In genomic region chr6:108684809-108685329, GRCh38 we compare ENCODE assay signal across 11 cellular contexts.
A peak's percentile ranks its signal among the peaks of the same experiment; 100 is the strongest.
DNase-seq lines count a peak whose midpoint lies in the region; ATAC-seq and TF ChIP-seq lines count a peak whose summit lies in the region.
"Had no signal": no experiment of that assay in that cellular context is flagged by ENCODE, and none has a peak within 500 bp of the region (broad histone marks: within the 10 kb centered on the region; RNA-seq: fewer than 3 reads in every experiment).

No MANE protein-coding gene starts in this region.

- no peak overlapping the region for H2AFZ ChIP-seq in smooth muscle cell (ENCODE audit: low read depth)

- peak; percentile 31 to 62 for DNase-seq in HAP-1 (ENCODE audit: low spot score in 2 of 2)
- peak; percentile 15 for DNase-seq in NOMO-1 treated with dmso at 0.1 percent for 144 hours (lab: John Stamatoyannopoulos, UW; ENCODE audit: unreplicated experiment)
- DNase-seq in fibroblast of the aortic adventitia (ENCODE audit: low read depth): peak; percentile 49
- no peak for DNase-seq in smooth muscle cell (lab: John Stamatoyannopoulos, UW; ENCODE audit: unreplicated experiment)
- DNase-seq in NCI-H82 (lab: John Stamatoyannopoulos, UW): no peak
- DNase-seq in NCI-H2081 (lab: John Stamatoyannopoulos, UW): no peak
- DNase-seq: activated CD4-positive, alpha-beta T cell treated with anti-CD3 and anti-CD28 coated beads, Interleukin-2, amount 10 ng/mL, durations not matched to agents 24 days and 14 days; naive thymus-derived CD4-positive, alpha-beta T cell; NCI-H1105 had no signal

- H3F3A ChIP-seq in smooth muscle cell (ENCODE audit: low read depth): peaks cover 8% of the 10 kb centered on the region

- H3K9me3 ChIP-seq in HAP-1: no peaks in the 10 kb centered on the region
- H3K9me3 ChIP-seq in smooth muscle cell (replicated peaks; ENCODE audit: low read depth): no peaks in the 10 kb centered on the region
- H3K9me3 ChIP-seq: ascending aorta had no signal

- peak overlapping the region; percentile 2 for H3K4me2 ChIP-seq in smooth muscle cell

- no peak overlapping the region for H3K9ac ChIP-seq in smooth muscle cell (ENCODE audit: low read depth)

- in situ Hi-C loops in HAP-1 (cut with MboI; ENCODE audit: low sequenced_read_pairs): no loop called here

- peaks cover 8% of the 10 kb centered on the region for H4K20me1 ChIP-seq in smooth muscle cell (ENCODE audit: low read depth)

- H3K4me1 ChIP-seq in HAP-1 (peaks cover 9% of the 10 kb centered on the region), smooth muscle cell (ENCODE audit: low read depth) (peaks cover 3% of the 10 kb centered on the region)

- no peak overlapping the region for H3K4me3 ChIP-seq in HAP-1
- H3K4me3 ChIP-seq in fibroblast of the aortic adventitia (ENCODE audit: low read depth, low read length): no peak overlapping the region
- no peak overlapping the region for H3K4me3 ChIP-seq in smooth muscle cell
- H3K4me3 ChIP-seq: ascending aorta had no signal

- peaks cover 4% of the 10 kb centered on the region for H3K79me2 ChIP-seq in smooth muscle cell (ENCODE audit: low read depth)

- H3K27ac ChIP-seq in smooth muscle cell (ENCODE audit: low read depth): peak overlapping the region; percentile 51

- H3K27me3 ChIP-seq in HAP-1 (ENCODE audit: low read depth) (no peaks in the 10 kb centered on the region), smooth muscle cell (ENCODE audit: low read depth) (no peaks in the 10 kb centered on the region)
- H3K27me3 ChIP-seq: ascending aorta had no signal

- TF ChIP-seq CTCF in fibroblast of the aortic adventitia (IDR thresholded peaks at IDR 0.05; ENCODE audit: insufficient read depth, low read length) (no peak), smooth muscle cell (IDR thresholded peaks at IDR 0.05; ENCODE audit: borderline replicate concordance, insufficient read depth, poor library complexity, severe bottlenecking) (no peak)

- 31% methylated on average over 8 of the region's 8 CpGs for WGBS in smooth muscle cell (ENCODE audit: low lambda C conversion rate)

- ATAC-seq in HG02970 (IDR thresholded peaks at IDR 0.05; ENCODE audit: low FRiP score, unreplicated experiment): no peak
- ATAC-seq: naive thymus-derived CD4-positive, alpha-beta T cell had no signal

- H3K36me3 ChIP-seq in HAP-1 (replicated peaks) (no peaks in the 10 kb centered on the region), smooth muscle cell (ENCODE audit: low read depth) (no peaks in the 10 kb centered on the region)

Comparison
In these comparisons a context has a peak if more than half of its experiments do, and no peak if none do; other contexts are left out.
1. DNase-seq: peak in HAP-1 (2 of 2), NOMO-1 treated with dmso at 0.1 percent for 144 hours (single experiment) and fibroblast of the aortic adventitia (single experiment); none in smooth muscle cell (single experiment), NCI-H82 (single experiment) and NCI-H2081 (0 of 2).